In the genomic region with DNA sequence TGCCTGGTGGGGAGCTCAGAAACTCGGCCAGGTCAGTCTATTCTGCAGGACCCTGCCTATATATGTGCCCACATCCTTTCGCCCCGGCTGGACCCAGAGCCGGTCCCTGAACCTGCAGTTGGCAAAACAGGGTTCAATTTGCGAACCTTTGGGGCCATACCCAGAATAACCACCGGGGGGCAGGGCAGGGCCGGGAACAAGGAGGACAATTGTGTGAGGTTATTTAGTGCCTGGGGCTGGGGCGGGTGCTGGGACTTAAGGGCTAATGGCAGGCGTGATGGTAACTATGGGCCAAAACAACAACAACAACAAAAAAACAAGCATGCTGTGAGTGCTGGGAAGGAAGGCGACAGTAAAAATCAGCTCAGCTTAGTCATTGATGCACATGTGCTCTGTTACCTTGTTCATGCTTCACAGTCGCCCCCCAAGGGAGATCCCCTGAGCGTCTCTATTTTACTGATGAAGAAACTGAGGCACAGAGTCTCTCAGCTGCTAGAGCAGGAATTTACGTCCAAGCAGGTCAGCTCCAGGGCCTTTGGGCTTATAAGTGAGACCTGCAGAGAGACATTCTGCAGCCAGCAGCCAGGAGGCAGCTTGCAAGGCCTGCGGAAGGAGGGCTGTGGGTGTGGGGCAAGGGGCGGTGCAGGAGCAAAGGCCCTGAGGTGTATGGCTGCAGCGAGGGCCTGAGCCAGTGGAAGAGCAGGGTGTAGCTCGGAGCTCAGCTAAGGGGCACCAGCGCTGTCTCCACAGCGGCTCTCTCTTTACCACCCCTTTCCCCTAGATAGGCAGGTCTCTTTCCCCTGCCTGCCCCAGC, we compare ENCODE assay signal across 8 cellular contexts.
DNase-seq lines count a peak whose midpoint lies in the region; ATAC-seq and TF ChIP-seq lines count a peak whose summit lies in the region.

No MANE protein-coding gene starts in this region.

- intact Hi-C loops in CD4-positive, alpha-beta memory T cell (cut with micrococcal nuclease), result no loop called here
- intact Hi-C loops in esophagus squamous epithelium (cut with DNase I), result loop anchor here (5.0 kb wide), 1 partner anchor 280 kb away; no protein-coding TSS in a partner anchor

- no peaks in the 10 kb centered on the region for H3K27me3 ChIP-seq in CD4-positive, alpha-beta memory T cell (ENCODE audit: insufficient read depth, low read length)
- H3K27me3 ChIP-seq in HAP-1 (ENCODE audit: low read depth) (no peaks in the 10 kb centered on the region), esophagus squamous epithelium (peaks cover 0 to 38% (median 0%) of the 10 kb centered on the region in 4 donors)

- no peaks in the 10 kb centered on the region for H3K9me3 ChIP-seq in CD4-positive, alpha-beta memory T cell (ENCODE audit: control insufficient read depth in 1 of 2, low read length in 2 of 2)
- H3K9me3 ChIP-seq in HAP-1 (no peaks in the 10 kb centered on the region), esophagus squamous epithelium (no peaks in the 10 kb centered on the region)

- peaks cover 4 to 5% of the 10 kb centered on the region in 2 donors for H3K27me3 Mint-ChIP-seq in CD4-positive, alpha-beta memory T cell
- peaks cover 1 to 27% (median 9%) of the 10 kb centered on the region in 5 donors for H3K27me3 Mint-ChIP-seq in naive thymus-derived CD8-positive, alpha-beta T cell

- 43 to 52% methylated on average over 7 to 14 of the region's 19 CpGs for WGBS in esophagus squamous epithelium, 2 donors

- peaks cover 3 to 10% (median 6%) of the 10 kb centered on the region in 4 donors for H3K4me1 Mint-ChIP-seq in CD4-positive, alpha-beta memory T cell
- peaks cover 0 to 9% (median under 1%) of the 10 kb centered on the region in 4 donors for H3K4me1 Mint-ChIP-seq in naive thymus-derived CD8-positive, alpha-beta T cell

- H3K4me1 ChIP-seq in CD4-positive, alpha-beta memory T cell (ENCODE audit: insufficient read depth, low read length), result no peaks in the 10 kb centered on the region
- H3K4me1 ChIP-seq in HAP-1 (no peaks in the 10 kb centered on the region), esophagus squamous epithelium (no peaks in the 10 kb centered on the region)

- ATAC-seq in naive thymus-derived CD8-positive, alpha-beta T cell, result peak; percentile 42 to 50
- no peak for ATAC-seq in GM21737 (IDR thresholded peaks at IDR 0.05; ENCODE audit: unreplicated experiment)

- H3K9me3 Mint-ChIP-seq in CD4-positive, alpha-beta memory T cell, result peaks cover 0 to 5% (median 2%) of the 10 kb centered on the region in 8 donors
- peaks cover 0 to 10% (median 0%) of the 10 kb centered on the region in 9 donors for H3K9me3 Mint-ChIP-seq in naive thymus-derived CD8-positive, alpha-beta T cell

- no peak overlapping the region for H3K4me3 ChIP-seq in CD4-positive, alpha-beta memory T cell (ENCODE audit: low read length in 2 of 2)
- H3K4me3 ChIP-seq in HAP-1, result no peak overlapping the region
- no peak overlapping the region for H3K4me3 ChIP-seq in esophagus squamous epithelium

- TF ChIP-seq POLR2A in esophagus squamous epithelium (IDR thresholded peaks at IDR 0.05), result no peak

- no peak overlapping the region for H3K27ac ChIP-seq in CD4-positive, alpha-beta memory T cell (ENCODE audit: low read depth, low read length)
- H3K27ac ChIP-seq in esophagus squamous epithelium (no peak overlapping the region), substantia nigra (ENCODE audit: low read depth, low read length, poor library complexity, severe bottlenecking) (no peak overlapping the region)

- peak in 5 of 6 experiments; percentile 72 to 84 (median 73) for TF ChIP-seq CTCF in esophagus squamous epithelium (IDR thresholded peaks at IDR 0.05)

- in situ Hi-C loops in HAP-1 (cut with MboI; ENCODE audit: low sequenced_read_pairs), result loop anchor here (5.0 to 25.0 kb wide), 3 partner anchors 280 to 530 kb away; no protein-coding TSS in a partner anchor

- no peak overlapping the region for H3K4me3 Mint-ChIP-seq in CD4-positive, alpha-beta memory T cell
- no peak overlapping the region for H3K4me3 Mint-ChIP-seq in naive thymus-derived CD8-positive, alpha-beta T cell

- H3K36me3 ChIP-seq in CD4-positive, alpha-beta memory T cell (ENCODE audit: insufficient read depth, low read length), result no peaks in the 10 kb centered on the region
- H3K36me3 ChIP-seq in HAP-1 (replicated peaks) (no peaks in the 10 kb centered on the region; the same call in 1 of the 2 replicates), esophagus squamous epithelium (peaks cover 0 to 15% (median 5%) of the 10 kb centered on the region in 3 donors)

- POLR2A ChIA-PET in CD4-positive, alpha-beta memory T cell (lab: Charles Lee; ENCODE audit: partially characterized antibody), result no interaction called here
- POLR2A ChIA-PET in naive thymus-derived CD8-positive, alpha-beta T cell (lab: Charles Lee), result no interaction called here

- H3K27ac Mint-ChIP-seq in CD4-positive, alpha-beta memory T cell, result no peak overlapping the region
- peak overlapping the region in 2 of 10 donors; percentile 17 to 29 for H3K27ac Mint-ChIP-seq in naive thymus-derived CD8-positive, alpha-beta T cell

- peak in 4 of 5 donors; percentile 28 to 39 (median 32) for DNase-seq in CD4-positive, alpha-beta memory T cell
- DNase-seq in HAP-1 (ENCODE audit: low spot score in 2 of 2) (peak; percentile 47 to 91), NCI-H748 treated with DMSO at 0.1 percent for 48 hours (lab: John Stamatoyannopoulos, UW) (peak; percentile 54), esophagus squamous epithelium (lab: John Stamatoyannopoulos, UW) (no peak), substantia nigra (lab: John Stamatoyannopoulos, UW) (peak in 25 of 49 donors; percentile 6 to 63 (median 30))
- peak; percentile 87 for DNase-seq in activated CD8-positive, alpha-beta memory T cell treated with anti-CD3 and anti-CD28 coated beads, Interleukin-2, amount 50 U/mL, for 48 hours
- peak; percentile 23 to 75 (median 45) for DNase-seq in naive thymus-derived CD8-positive, alpha-beta T cell

- CTCF ChIA-PET in CD4-positive, alpha-beta memory T cell (lab: Charles Lee; ENCODE audit: partially characterized antibody), result interaction anchor here (1.0 to 5.6 kb wide), 3 partner anchors 8 to 280 kb away, joined by 3 to 44 read pairs (median 4); no protein-coding TSS in a partner anchor

- peaks cover 7 to 13% of the 10 kb centered on the region in 2 donors for H3K36me3 Mint-ChIP-seq in CD4-positive, alpha-beta memory T cell
- peaks cover 0 to 11% (median 8%) of the 10 kb centered on the region in 3 donors for H3K36me3 Mint-ChIP-seq in naive thymus-derived CD8-positive, alpha-beta T cell
